1 cellular context compared by ENCODE assay signal in the genomic region with DNA sequence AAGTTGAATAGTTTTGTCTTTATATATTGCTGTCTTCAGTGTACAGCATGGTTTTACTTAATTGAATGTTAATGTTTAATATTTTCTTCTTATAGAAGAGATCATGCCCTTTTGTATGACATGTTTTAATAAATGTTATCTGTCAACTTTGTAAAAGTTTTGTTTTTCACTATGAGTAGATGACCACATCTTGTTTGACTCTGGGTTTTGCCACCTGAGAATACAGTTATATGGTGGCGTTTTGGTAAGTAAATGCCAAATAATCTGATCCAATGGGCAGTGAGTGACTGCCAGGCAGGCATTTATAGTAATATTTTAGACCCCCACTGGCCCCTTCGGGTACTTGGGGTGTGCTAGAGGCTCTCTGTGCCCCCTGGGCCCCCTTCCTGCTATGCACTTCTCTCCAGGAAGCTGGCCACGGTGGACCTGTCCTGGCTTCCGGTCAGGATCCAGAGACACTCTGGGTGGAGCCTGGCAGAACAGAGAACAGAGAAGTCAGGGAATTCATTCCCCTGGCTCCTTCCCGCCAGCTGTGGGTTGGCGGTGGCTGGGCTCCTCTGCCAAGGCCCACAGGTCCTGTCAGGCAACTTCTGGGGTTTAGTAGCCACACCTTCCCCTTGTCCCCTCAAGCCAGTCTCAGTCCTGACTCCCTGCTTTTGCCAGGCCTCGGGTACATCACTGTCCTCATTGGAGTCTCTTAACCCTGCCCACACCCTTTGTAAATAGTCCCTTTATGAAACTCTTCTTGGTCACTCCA.
TF ChIP-seq lines count a peak whose summit lies in the region.

No MANE protein-coding gene starts in this region.

TF ChIP-seq in SK-N-SH treated with all-trans-retinoic acid at 6 μM for 48 hours, 23 proteins besides CTCF, POLR2A, EP300 and RAD21 (continued from another document):
- no peak for TF ChIP-seq ZFP30 (CRISPR knock-in tag; IDR thresholded peaks at IDR 0.05)
- no peak for TF ChIP-seq ZNF8 (CRISPR knock-in tag; IDR thresholded peaks at IDR 0.05)
- no peak for TF ChIP-seq ZNF565 (CRISPR knock-in tag; conservative IDR thresholded peaks at IDR 0.05; ENCODE audit: low read depth)
- no peak for TF ChIP-seq ZFP3 (CRISPR knock-in tag; IDR thresholded peaks at IDR 0.05)
- no peak for TF ChIP-seq OSR1 (CRISPR knock-in tag; IDR thresholded peaks at IDR 0.05)
- no peak for TF ChIP-seq TOX (CRISPR knock-in tag; IDR thresholded peaks at IDR 0.05; ENCODE audit: borderline replicate concordance)
